In the genomic region with DNA sequence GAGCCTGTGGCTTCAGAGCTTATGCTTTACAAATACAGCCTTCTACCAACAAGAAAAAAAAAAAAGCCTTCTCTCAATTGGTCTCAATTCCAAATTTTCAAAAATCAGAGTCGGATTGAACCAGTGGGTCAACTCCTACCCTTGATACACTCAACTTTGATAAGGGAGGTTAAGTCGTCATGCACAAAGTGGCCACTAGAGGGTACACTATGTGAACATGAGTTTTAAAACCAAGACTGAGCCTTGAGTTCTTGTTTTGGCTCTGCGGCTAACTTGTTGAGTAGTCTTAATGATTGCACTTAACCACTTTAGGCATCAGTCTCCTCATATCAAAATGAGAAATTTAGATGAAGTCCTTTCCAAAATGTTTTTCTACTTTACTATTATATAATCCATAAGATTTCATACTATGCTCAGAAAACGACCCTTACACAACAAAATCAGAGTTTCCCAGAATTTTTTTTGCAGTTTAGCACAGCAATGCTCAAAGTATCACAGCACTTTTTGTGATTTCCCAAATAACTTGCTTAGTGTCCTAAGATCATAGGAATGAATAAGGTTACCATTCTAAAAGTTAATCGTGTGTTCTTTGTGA, we compare ENCODE assay signal across 1 cellular context.
TF ChIP-seq lines count a peak whose summit lies in the region.

No MANE protein-coding gene starts in this region.

TF ChIP-seq in GM23338, 12 proteins besides CTCF, POLR2A, EP300 and RAD21 (continued from another document):
- TF ChIP-seq EZH2phosphoT487 (IDR thresholded peaks at IDR 0.05; ENCODE audit: unreplicated experiment) (no peak), EZH2 (IDR thresholded peaks at IDR 0.05; ENCODE audit: low read depth, unreplicated experiment) (no peak)
